Comparison of ENCODE assay signal across 9 cellular contexts in genomic region chr4:109548655-109549054, GRCh38.
DNase-seq lines count a peak whose midpoint lies in the region; ATAC-seq lines count a peak whose summit lies in the region.
"Had no signal": no experiment of that assay in that cellular context is flagged by ENCODE, and none has a peak within 500 bp of the region (broad histone marks: within the 10 kb centered on the region; RNA-seq: fewer than 3 reads in every experiment).

No MANE protein-coding gene starts in this region.

- no peak overlapping the region for H3K4me3 Mint-ChIP-seq in effector memory CD8-positive, alpha-beta T cell

- no peaks in the 10 kb centered on the region for H3K27me3 Mint-ChIP-seq in effector memory CD8-positive, alpha-beta T cell

- H3K4me1 Mint-ChIP-seq in effector memory CD8-positive, alpha-beta T cell (ENCODE audit: low read depth in 2 of 2) = peaks cover 0 to 12% of the 10 kb centered on the region in 2 donors

- DNase-seq in GM04503 (ENCODE audit: low read depth) (peak; percentile 39), RKO (ENCODE audit: low spot score) (peak; percentile 61), pons (ENCODE audit: low spot score) (peak; percentile 29), NCI-H2029 (lab: John Stamatoyannopoulos, UW) (no peak), NCI-H510A treated with DMSO at 0.1 percent for 48 hours (lab: John Stamatoyannopoulos, UW) (no peak), NCI-H774 (lab: John Stamatoyannopoulos, UW) (no peak)
- DNase-seq in effector memory CD8-positive, alpha-beta T cell = no peak
- DNase-seq: stomach had no signal

- H3K9me3 Mint-ChIP-seq in effector memory CD8-positive, alpha-beta T cell = no peaks in the 10 kb centered on the region

- H3K36me3 Mint-ChIP-seq in effector memory CD8-positive, alpha-beta T cell (ENCODE audit: insufficient read depth) = peaks cover 8% of the 10 kb centered on the region

- ATAC-seq in effector memory CD8-positive, alpha-beta T cell (replicated peaks) = peak; percentile 22
- no peak for ATAC-seq in GM19351 (IDR thresholded peaks at IDR 0.05; ENCODE audit: unreplicated experiment)

- peak overlapping the region; percentile 5 to 25 for H3K27ac Mint-ChIP-seq in effector memory CD8-positive, alpha-beta T cell

Comparison
In these comparisons a context has a peak if more than half of its experiments do, and no peak if none do; other contexts are left out.
1. DNase-seq: peak in GM04503 (single experiment), RKO (single experiment) and pons (single experiment); none in effector memory CD8-positive, alpha-beta T cell (0 of 3), NCI-H2029 (single experiment), NCI-H510A treated with DMSO at 0.1 percent for 48 hours (single experiment) and NCI-H774 (single experiment).